18 cellular contexts compared by ENCODE assay signal in genomic region chr5:139182528-139183296, GRCh38. TPM values are rescaled to one million over a fixed set of nuclear protein-coding genes. Genes with fewer than 3 reads are reported as not detected.
A peak's percentile ranks its signal among the peaks of the same experiment; 100 is the strongest.
DNase-seq lines count a peak whose midpoint lies in the region; TF ChIP-seq lines count a peak whose summit lies in the region.
"Had no signal": no experiment of that assay in that cellular context is flagged by ENCODE, and none has a peak within 500 bp of the region (broad histone marks: within the 10 kb centered on the region; RNA-seq: fewer than 3 reads in every experiment).

No MANE protein-coding gene starts in this region.

- H3K9me3 ChIP-seq in breast epithelium (no peaks in the 10 kb centered on the region), endodermal cell (ENCODE audit: control insufficient read depth, low read length) (no peaks in the 10 kb centered on the region)
- H3K9me3 ChIP-seq: tibial nerve had no signal

- intact Hi-C loops in breast epithelium (cut with DNase I; ENCODE audit: low total_unique reads): no loop called here
- intact Hi-C loops in MCF 10A (cut with micrococcal nuclease): no loop called here

- TF ChIP-seq POLR2A in breast epithelium (IDR thresholded peaks at IDR 0.05): no peak

- H3K27me3 Mint-ChIP-seq in MCF 10A (ENCODE audit: insufficient read depth, unreplicated experiment) (no peaks in the 10 kb centered on the region), endodermal cell (ENCODE audit: insufficient read depth) (no peaks in the 10 kb centered on the region)
- H3K27me3 Mint-ChIP-seq: activated naive CD8-positive, alpha-beta T cell treated with anti-CD3 and anti-CD28 coated beads for 36 hours; CD8-positive, alpha-beta memory T cell; T-helper 17 cell had no signal

- no peak overlapping the region for H3K9ac ChIP-seq in endodermal cell (ENCODE audit: extremely low read depth, low read length, poor library complexity, severe bottlenecking)

- H3K36me3 ChIP-seq in breast epithelium: no peaks in the 10 kb centered on the region
- H3K36me3 ChIP-seq in endodermal cell (ENCODE audit: control insufficient read depth, insufficient read depth, low read length): no peaks in the 10 kb centered on the region

- H3K4me3 ChIP-seq in breast epithelium: no peak overlapping the region
- H3K4me3 ChIP-seq in endodermal cell (ENCODE audit: low read length): no peak overlapping the region
- H3K4me3 ChIP-seq: dorsolateral prefrontal cortex, tibial nerve had no signal

- H3K27me3 ChIP-seq in breast epithelium: no peaks in the 10 kb centered on the region
- no peaks in the 10 kb centered on the region for H3K27me3 ChIP-seq in endodermal cell (ENCODE audit: control insufficient read depth, insufficient read depth, low read length, poor library complexity, severe bottlenecking)
- H3K27me3 ChIP-seq: dorsolateral prefrontal cortex, tibial nerve had no signal

- H3K4me1 ChIP-seq in breast epithelium (peaks cover 11 to 30% of the 10 kb centered on the region in 2 donors), endodermal cell (ENCODE audit: control insufficient read depth, insufficient read depth, low read length) (peaks cover 19% of the 10 kb centered on the region)

- 92 to 98% methylated on average over 3 to 4 of the region's 4 CpGs for WGBS in endodermal cell (ENCODE audit: insufficient coverage in 1 of 2, insufficient read length in 1 of 2), 2 experiments

- no TSS peak for BruUV-seq in MCF 10A (replicated peaks; lab: Mats Ljungman, UMichigan)

- POLR2A ChIA-PET in MCF 10A (lab: Yijun Ruan, JAX): interaction anchor here (0.9 to 2.2 kb wide), 2 partner anchors 13 to 16 kb away, joined by 3 to 7 read pairs; partner anchors contain the start of gene SIL1

- DNase-seq in breast epithelium (ENCODE audit: low spot score in 2 of 2): no peak
- DNase-seq in MCF 10A (ENCODE audit: unreplicated experiment): no peak
- peak; percentile 38 for DNase-seq in NCI-H69 (lab: John Stamatoyannopoulos, UW)
- no peak for DNase-seq in endodermal cell
- DNase-seq in inferior parietal cortex (ENCODE audit: extremely low spot score): no peak
- no peak for DNase-seq in HT-29 (ENCODE audit: low spot score)
- DNase-seq in activated gamma-delta T cell treated with Interleukin-2 at 50 U/mL for 16 hours: no peak
- DNase-seq in HuH-7 (ENCODE audit: low spot score): no peak
- DNase-seq: activated CD8-positive, alpha-beta T cell treated with anti-CD3 and anti-CD28 coated beads, Interleukin-2, amount 10 ng/mL, durations not matched to agents 7 days and 5 days; activated naive CD8-positive, alpha-beta T cell treated with anti-CD3 and anti-CD28 coated beads for 36 hours; activated T-cell treated with anti-CD3 and anti-CD28 coated beads, Interleukin-2, amount 50 U/mL, for 48 hours; CD8-positive, alpha-beta memory T cell; dorsolateral prefrontal cortex; NCI-H1436; posterior cingulate gyrus; T-helper 17 cell had no signal

- TF ChIP-seq CTCF in breast epithelium (IDR thresholded peaks at IDR 0.05) (no peak), MCF 10A (IDR thresholded peaks at IDR 0.05; ENCODE audit: unreplicated experiment) (no peak), endodermal cell (conservative IDR thresholded peaks at IDR 0.05) (no peak)

- CTCF ChIA-PET in MCF 10A (lab: Yijun Ruan, JAX): no interaction called here

- H3K27ac ChIP-seq in breast epithelium (peak overlapping the region; percentile 9 to 54), endodermal cell (ENCODE audit: low read depth, low read length) (peak overlapping the region; percentile 39)

- peaks cover 51% of the 10 kb centered on the region for H3K4me1 Mint-ChIP-seq in MCF 10A (ENCODE audit: insufficient read depth, unreplicated experiment)
- H3K4me1 Mint-ChIP-seq in endodermal cell: peaks cover 47% of the 10 kb centered on the region

- peaks cover 16% of the 10 kb centered on the region for H3K36me3 Mint-ChIP-seq in MCF 10A (ENCODE audit: insufficient read depth, unreplicated experiment)
- H3K36me3 Mint-ChIP-seq in endodermal cell (ENCODE audit: low read depth): no peaks in the 10 kb centered on the region
- H3K36me3 Mint-ChIP-seq: WTC11 had no signal

- H3K4me3 Mint-ChIP-seq in MCF 10A (ENCODE audit: unreplicated experiment): no peak overlapping the region
- no peak overlapping the region for H3K4me3 Mint-ChIP-seq in endodermal cell
- H3K4me3 Mint-ChIP-seq: activated CD8-positive, alpha-beta T cell treated with anti-CD3 and anti-CD28 coated beads, Interleukin-2, amount 10 ng/mL, durations not matched to agents 7 days and 5 days; activated naive CD8-positive, alpha-beta T cell treated with anti-CD3 and anti-CD28 coated beads for 36 hours; CD8-positive, alpha-beta memory T cell; T-helper 17 cell; WTC11 had no signal

- H3K9me3 Mint-ChIP-seq in MCF 10A (ENCODE audit: unreplicated experiment) (no peaks in the 10 kb centered on the region), endodermal cell (no peaks in the 10 kb centered on the region)
- H3K9me3 Mint-ChIP-seq: activated naive CD8-positive, alpha-beta T cell treated with anti-CD3 and anti-CD28 coated beads for 36 hours; CD8-positive, alpha-beta memory T cell; WTC11 had no signal

- H3K27ac Mint-ChIP-seq in MCF 10A (ENCODE audit: low read depth, unreplicated experiment) (no peak overlapping the region), endodermal cell (no peak overlapping the region)
- H3K27ac Mint-ChIP-seq: activated CD8-positive, alpha-beta T cell treated with anti-CD3 and anti-CD28 coated beads, Interleukin-2, amount 10 ng/mL, durations not matched to agents 7 days and 5 days; activated naive CD8-positive, alpha-beta T cell treated with anti-CD3 and anti-CD28 coated beads for 36 hours; CD8-positive, alpha-beta memory T cell; T-helper 17 cell; WTC11 had no signal

RNA-seq across cellular contexts. Expression of gene SIL1, which starts 15.5 kb away (rescaled TPM):
- total RNA-seq in breast epithelium (10 to 100 TPM; 29.9 to 63.9 (median 48.2) TPM), MCF 10A (2022) (114 and 175 TPM in 2 replicates), endodermal cell (10 to 100 TPM; 17.2 to 20.2 TPM)
- 17.0 TPM for polyA plus RNA-seq in endodermal cell (2013, experiment 1 of 2)
- 16.8 TPM for polyA plus RNA-seq in endodermal cell (2013, experiment 2 of 2)
- total RNA-seq in HT-29 (2014; rRNA removed; shearing (Covaris generic)): 23.1 and 32.1 TPM in 2 replicates
